Comparison of ENCODE assay signal across 16 cellular contexts in genomic region chr11:27242591-27242990, GRCh38.
DNase-seq lines count a peak whose midpoint lies in the region; ATAC-seq and TF ChIP-seq lines count a peak whose summit lies in the region.
"Had no signal": no experiment of that assay in that cellular context is flagged by ENCODE, and none has a peak within 500 bp of the region (broad histone marks: within the 10 kb centered on the region; RNA-seq: fewer than 3 reads in every experiment).

No MANE protein-coding gene starts in this region.

- H2AFZ ChIP-seq in MM.1S (ENCODE audit: low read length) (no peak overlapping the region), osteoblast (ENCODE audit: low read length) (peak overlapping the region; percentile 23)

- intact Hi-C loops in esophagus squamous epithelium (cut with DNase I) = no loop called here

- H3K27ac ChIP-seq in MM.1S (ENCODE audit: low read length) = no peak overlapping the region
- peak overlapping the region; percentile 88 for H3K27ac ChIP-seq in osteoblast (ENCODE audit: low read depth, low read length)
- H3K27ac ChIP-seq in esophagus squamous epithelium = no peak overlapping the region

- H3F3A ChIP-seq in MM.1S (ENCODE audit: insufficient read depth, low read length) = no peaks in the 10 kb centered on the region

- no peak for TF ChIP-seq CTCF in MM.1S (IDR thresholded peaks at IDR 0.05; ENCODE audit: low read length)
- no peak for TF ChIP-seq CTCF in astrocyte of the spinal cord (IDR thresholded peaks at IDR 0.05; ENCODE audit: low read depth, low read length)
- TF ChIP-seq CTCF in osteoblast (IDR thresholded peaks at IDR 0.05; ENCODE audit: extremely low read depth, low read depth, low read length) = no peak
- TF ChIP-seq CTCF in esophagus squamous epithelium (IDR thresholded peaks at IDR 0.05) = no peak

- in situ Hi-C loops in astrocyte of the spinal cord (cut with HindIII; ENCODE audit: low sequenced_read_pairs) = no loop called here

- no peaks in the 10 kb centered on the region for H4K20me1 ChIP-seq in MM.1S (ENCODE audit: insufficient read depth, low read length)
- no peaks in the 10 kb centered on the region for H4K20me1 ChIP-seq in osteoblast (ENCODE audit: insufficient read depth, low read length)

- H3K4me3 ChIP-seq in MM.1S (ENCODE audit: low read length) = no peak overlapping the region
- no peak overlapping the region for H3K4me3 ChIP-seq in astrocyte of the spinal cord (ENCODE audit: low read depth, low read length)
- H3K4me3 ChIP-seq in osteoblast (ENCODE audit: insufficient read depth, low read length) = no peak overlapping the region
- no peak overlapping the region for H3K4me3 ChIP-seq in esophagus squamous epithelium
- H3K4me3 ChIP-seq: heart right ventricle had no signal

- H3K9me2 ChIP-seq in MM.1S (replicated peaks; ENCODE audit: insufficient read depth, low read length) = no peaks in the 10 kb centered on the region

- H3K4me1 ChIP-seq in MM.1S (ENCODE audit: low read length) = peaks cover 10% of the 10 kb centered on the region
- H3K4me1 ChIP-seq in osteoblast (ENCODE audit: insufficient read depth, low read length) = peaks cover 46% of the 10 kb centered on the region
- peaks cover 0 to 10% (median 0%) of the 10 kb centered on the region in 3 donors for H3K4me1 ChIP-seq in esophagus squamous epithelium

- WGBS in esophagus squamous epithelium, 2 donors = 30 to 33% methylated on average over 1 of the region's 1 CpG

- ATAC-seq in HG02623 (IDR thresholded peaks at IDR 0.05; ENCODE audit: unreplicated experiment) (no peak), GM21447 (IDR thresholded peaks at IDR 0.05; ENCODE audit: unreplicated experiment) (no peak)
- ATAC-seq: heart right ventricle; stimulated activated memory B cell treated with anti-CD40 and anti-IgM and Interleukin-4, amounts not matched to agents 10 μg/mL and 1 μg/mL and 100 μg/mL, for 72 hours had no signal

- no peak overlapping the region for H3K9ac ChIP-seq in MM.1S (ENCODE audit: low read length)

- H3K27me3 ChIP-seq in MM.1S (replicated peaks; ENCODE audit: insufficient read depth, low read length) = no peaks in the 10 kb centered on the region
- H3K27me3 ChIP-seq in osteoblast (ENCODE audit: insufficient read depth, low read length) = no peaks in the 10 kb centered on the region
- H3K27me3 ChIP-seq in esophagus squamous epithelium = no peaks in the 10 kb centered on the region
- H3K27me3 ChIP-seq: heart right ventricle had no signal

- H3K36me3 ChIP-seq in MM.1S (replicated peaks; ENCODE audit: insufficient read depth, low read length) (no peaks in the 10 kb centered on the region), osteoblast (ENCODE audit: insufficient read depth, low read length) (no peaks in the 10 kb centered on the region), esophagus squamous epithelium (no peaks in the 10 kb centered on the region)
- H3K36me3 ChIP-seq: heart right ventricle had no signal

- H3K79me2 ChIP-seq in MM.1S (ENCODE audit: low read length) = no peaks in the 10 kb centered on the region
- H3K79me2 ChIP-seq in osteoblast (ENCODE audit: insufficient read depth, low read length) = no peaks in the 10 kb centered on the region

- TF ChIP-seq POLR2A in esophagus squamous epithelium (IDR thresholded peaks at IDR 0.05) = no peak

- peak; percentile 10 for DNase-seq in ELR (ENCODE audit: low read depth)
- DNase-seq in MM.1S = peak; percentile 82
- peak; percentile 91 for DNase-seq in astrocyte of the spinal cord (ENCODE audit: low read depth, low spot score)
- no peak for DNase-seq in osteoblast (ENCODE audit: insufficient read length, low spot score, missing footprints)
- DNase-seq in SW 1271 (lab: John Stamatoyannopoulos, UW) = no peak
- DNase-seq in esophagus squamous epithelium (lab: John Stamatoyannopoulos, UW) = no peak
- DNase-seq: activated naive CD4-positive, alpha-beta T cell; C1 segment of cervical spinal cord; caudate nucleus; GOT3; heart right ventricle; naive B cell; stimulated activated CD4-positive, alpha-beta T cell treated with anti-CD3 and anti-CD28 coated beads, Interleukin-4, amount 100 ng/mL, for 4 hours had no signal

- no peak overlapping the region for H3K4me2 ChIP-seq in MM.1S (ENCODE audit: low read depth, low read length)
- no peak overlapping the region for H3K4me2 ChIP-seq in osteoblast (ENCODE audit: insufficient read depth, low read length)

- H3K9me3 ChIP-seq in MM.1S (replicated peaks; ENCODE audit: insufficient read depth, low read length) (no peaks in the 10 kb centered on the region), osteoblast (ENCODE audit: low read depth, low read length) (no peaks in the 10 kb centered on the region), esophagus squamous epithelium (no peaks in the 10 kb centered on the region)
- H3K9me3 ChIP-seq: heart right ventricle had no signal

Comparison
In these comparisons a context has a peak if more than half of its experiments do, and no peak if none do; other contexts are left out.
1. DNase-seq: peak in ELR (single experiment), MM.1S (single experiment) and astrocyte of the spinal cord (single experiment); none in osteoblast (single experiment), SW 1271 (0 of 2) and esophagus squamous epithelium (single experiment).